Comparison of ENCODE assay signal across 9 cellular contexts in genomic region chr19:42092350-42092749, GRCh38. TPM values are rescaled to one million over a fixed set of nuclear protein-coding genes. Genes with fewer than 3 reads are reported as not detected.
DNase-seq lines count a peak whose midpoint lies in the region; ATAC-seq and TF ChIP-seq lines count a peak whose summit lies in the region.
"Had no signal": no experiment of that assay in that cellular context is flagged by ENCODE, and none has a peak within 500 bp of the region (broad histone marks: within the 10 kb centered on the region; RNA-seq: fewer than 3 reads in every experiment).

No MANE protein-coding gene starts in this region.

- H3K4me3 Mint-ChIP-seq in activated B cell treated with CpG ODN at 0.5 μM for 24 hours: no peak overlapping the region

- intact Hi-C loops in activated B cell treated with CpG ODN at 0.5 μM for 24 hours (cut with micrococcal nuclease) (no loop called here), spleen (cut with DNase I; ENCODE audit: low total_unique reads) (no loop called here)

- H3K4me3 ChIP-seq in GM12865 (ENCODE audit: low read depth, low read length): no peak overlapping the region
- peak overlapping the region in 1 of 8 donors; percentile 9 for H3K4me3 ChIP-seq in spleen
- H3K4me3 ChIP-seq: skin epidermis had no signal

- peaks cover 0 to 71% (median 31%) of the 10 kb centered on the region in 6 donors for H3K36me3 ChIP-seq in spleen

- H3K9me3 Mint-ChIP-seq in activated B cell treated with CpG ODN at 0.5 μM for 24 hours: no peaks in the 10 kb centered on the region

- ATAC-seq in activated B cell treated with CpG ODN at 0.5 μM for 24 hours (ENCODE audit: low read depth) (peak; percentile 41), esophagus mucosa (peak; percentile 44), GM18870 (IDR thresholded peaks at IDR 0.05; ENCODE audit: unreplicated experiment) (no peak), HG03469 (IDR thresholded peaks at IDR 0.05; ENCODE audit: unreplicated experiment) (no peak), GM21529 (IDR thresholded peaks at IDR 0.05; ENCODE audit: unreplicated experiment) (no peak)

- peaks cover 17 to 71% (median 55%) of the 10 kb centered on the region in 6 donors for H3K4me1 ChIP-seq in spleen

- TF ChIP-seq CTCF in GM12865 (IDR thresholded peaks at IDR 0.05; ENCODE audit: insufficient read depth, low read depth, low read length, missing control alignments) (peak; percentile 57), activated B cell treated with CpG ODN at 0.5 μM for 24 hours (IDR thresholded peaks at IDR 0.05) (no peak), spleen (IDR thresholded peaks at IDR 0.05 in 8 of 11, conservative IDR thresholded peaks at IDR 0.05 in 3 of 11) (peak in 10 of 11 experiments; percentile 39 to 72 (median 66))

- WGBS in spleen, 5 donors: 21 to 39% (median 34%) methylated on average over 5 of the region's 5 CpGs

- no peaks in the 10 kb centered on the region for H3K27me3 Mint-ChIP-seq in activated B cell treated with CpG ODN at 0.5 μM for 24 hours

- H3K4me1 Mint-ChIP-seq in activated B cell treated with CpG ODN at 0.5 μM for 24 hours: peaks cover 45% of the 10 kb centered on the region

- H3K27ac ChIP-seq in spleen: peak overlapping the region in 7 of 8 donors; percentile 51 to 83 (median 76)

- DNase-seq in GM12865 (ENCODE audit: low read depth) (peak; percentile 50), NCI-H1092 treated with DMSO at 0.1 percent for 48 hours (lab: John Stamatoyannopoulos, UW) (peak; percentile 20), activated B cell treated with CpG ODN at 0.5 μM for 24 hours (no peak), spleen (peak; percentile 82)

- peak overlapping the region; percentile 82 for H3K27ac Mint-ChIP-seq in activated B cell treated with CpG ODN at 0.5 μM for 24 hours

- no peaks in the 10 kb centered on the region for H3K9me3 ChIP-seq in spleen

- CTCF ChIA-PET in activated B cell treated with CpG ODN at 0.5 μM for 24 hours (lab: Charles Lee): interaction anchor here (1.8 kb wide), 1 partner anchor 8 kb away, joined by 4 read pairs; no protein-coding TSS in a partner anchor

- no peak for TF ChIP-seq POLR2A in spleen (IDR thresholded peaks at IDR 0.05)

- peaks cover 65% of the 10 kb centered on the region for H3K36me3 Mint-ChIP-seq in activated B cell treated with CpG ODN at 0.5 μM for 24 hours (ENCODE audit: low read depth)

- POLR2A ChIA-PET in activated B cell treated with CpG ODN at 0.5 μM for 24 hours (lab: Charles Lee): interaction anchor here (0.6 to 1.2 kb wide), 5 partner anchors 10 to 40 kb away, joined by 3 to 4 read pairs (median 3); partner anchors contain the start of genes POU2F2 and ZNF574

- H3K27me3 ChIP-seq in spleen (replicated peaks in 1 of 7): peaks cover 0 to 7% (median 0%) of the 10 kb centered on the region in 7 donors

RNA-seq across cellular contexts. Expression of gene ZNF574, which starts 16.4 kb away (rescaled TPM):
- total RNA-seq in activated B cell treated with CpG ODN at 0.5 μM for 24 hours: 27.7 and 29.6 TPM in 2 replicates
- total RNA-seq in esophagus mucosa: 9.7 TPM
- 10 to 100 TPM; 12.0 to 21.0 (median 17.4) TPM for total RNA-seq in spleen
- 10 to 100 TPM in 1 of 3 donors, 1 to 10 TPM in 2; 4.7 to 10.5 (median 4.9) TPM for polyA plus RNA-seq in spleen

RNA-seq across cellular contexts. Expression of gene GRIK5, which starts 22.3 kb away (rescaled TPM):
- total RNA-seq in activated B cell treated with CpG ODN at 0.5 μM for 24 hours: 0.09 and 0.15 TPM in 2 replicates
- total RNA-seq in esophagus mucosa: 0.32 TPM
- 1 to 10 TPM in 6 of 7 donors, under 1 TPM in 1; 0.98 to 4.7 (median 2.2) TPM for total RNA-seq in spleen
- polyA plus RNA-seq in spleen: 1 to 10 TPM in 2 of 3 donors, under 1 TPM in 1; 0.94 to 1.4 (median 1.4) TPM

RNA-seq across cellular contexts. Expression of gene POU2F2, which starts 39.9 kb away (rescaled TPM):
- total RNA-seq in activated B cell treated with CpG ODN at 0.5 μM for 24 hours (508 and 577 TPM in 2 replicates), esophagus mucosa (1.00 TPM), spleen (10 to 100 TPM; 22.7 to 67.4 (median 45.4) TPM)
- polyA plus RNA-seq in spleen: 10 to 100 TPM; 22.3 to 48.5 (median 33.3) TPM

Comparison
In these comparisons a context has a peak if more than half of its experiments do, and no peak if none do; other contexts are left out.
1. ATAC-seq: peak in activated B cell treated with CpG ODN at 0.5 μM for 24 hours (single experiment) and esophagus mucosa (single experiment); none in GM18870 (single experiment), HG03469 (single experiment) and GM21529 (single experiment).
2. RNA of gene POU2F2, which starts 39.9 kb away (total RNA-seq): 508 to 577 TPM in activated B cell treated with CpG ODN at 0.5 μM for 24 hours and 22.7 to 67.4 TPM in spleen; 1.00 TPM in esophagus mucosa (single experiment); every median in the first group is over 10 times any median in the second.